Comparison of ENCODE assay signal across 1 cellular context in genomic region chr21:38219049-38219628, GRCh38.
A peak's percentile ranks its signal among the peaks of the same experiment; 100 is the strongest.
TF ChIP-seq lines count a peak whose summit lies in the region.

No MANE protein-coding gene starts in this region.

TF ChIP-seq in HEK293, 187 proteins besides CTCF, POLR2A, EP300 and RAD21 (continued from another document):
- TF ChIP-seq ZNF610 (tag by site-specific recombination; IDR thresholded peaks at IDR 0.05; ENCODE audit: borderline replicate concordance): no peak
- peak; percentile 45; the same call in 1 of the 2 replicates for TF ChIP-seq ZNF561 (tag by site-specific recombination; IDR thresholded peaks at IDR 0.05; ENCODE audit: borderline replicate concordance)
- TF ChIP-seq ZNF555 (tag by site-specific recombination; conservative IDR thresholded peaks at IDR 0.05): no peak; the same call in 1 of the 2 replicates
- peak; percentile 35; the same call in 1 of the 2 replicates for TF ChIP-seq SP7 (tag by site-specific recombination; IDR thresholded peaks at IDR 0.05)
- 0 out of 2 replicates have a peak, but pooled peaks have one; percentile 21 for TF ChIP-seq ZNF664 (tag by site-specific recombination; IDR thresholded peaks at IDR 0.05)
- no peak for TF ChIP-seq KLF8 (tag by site-specific recombination; IDR thresholded peaks at IDR 0.05)
- TF ChIP-seq, protein P1, sequence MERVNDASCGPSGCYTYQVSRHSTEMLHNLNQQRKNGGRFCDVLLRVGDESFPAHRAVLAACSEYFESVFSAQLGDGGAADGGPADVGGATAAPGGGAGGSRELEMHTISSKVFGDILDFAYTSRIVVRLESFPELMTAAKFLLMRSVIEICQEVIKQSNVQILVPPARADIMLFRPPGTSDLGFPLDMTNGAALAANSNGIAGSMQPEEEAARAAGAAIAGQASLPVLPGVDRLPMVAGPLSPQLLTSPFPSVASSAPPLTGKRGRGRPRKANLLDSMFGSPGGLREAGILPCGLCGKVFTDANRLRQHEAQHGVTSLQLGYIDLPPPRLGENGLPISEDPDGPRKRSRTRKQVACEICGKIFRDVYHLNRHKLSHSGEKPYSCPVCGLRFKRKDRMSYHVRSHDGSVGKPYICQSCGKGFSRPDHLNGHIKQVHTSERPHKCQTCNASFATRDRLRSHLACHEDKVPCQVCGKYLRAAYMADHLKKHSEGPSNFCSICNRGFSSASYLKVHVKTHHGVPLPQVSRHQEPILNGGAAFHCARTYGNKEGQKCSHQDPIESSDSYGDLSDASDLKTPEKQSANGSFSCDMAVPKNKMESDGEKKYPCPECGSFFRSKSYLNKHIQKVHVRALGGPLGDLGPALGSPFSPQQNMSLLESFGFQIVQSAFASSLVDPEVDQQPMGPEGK (tag by site-specific recombination; IDR thresholded peaks at IDR 0.05): no peak
- no peak for TF ChIP-seq ZFP41 (tag by site-specific recombination; IDR thresholded peaks at IDR 0.05; ENCODE audit: borderline replicate concordance)
- TF ChIP-seq ZNF660 (tag by site-specific recombination; IDR thresholded peaks at IDR 0.05): peak; percentile 13; the same call in 1 of the 2 replicates
- no peak for TF ChIP-seq ZNF488 (tag by site-specific recombination; IDR thresholded peaks at IDR 0.05)
- no peak for TF ChIP-seq ZNF670 (tag by site-specific recombination; IDR thresholded peaks at IDR 0.05; ENCODE audit: low read depth)
- TF ChIP-seq IKZF3 (tag by site-specific recombination; IDR thresholded peaks at IDR 0.05): 0 out of 2 replicates have a peak, but pooled peaks have one; percentile 12
- TF ChIP-seq ZNF10 (tag by site-specific recombination; IDR thresholded peaks at IDR 0.05): no peak
- no peak for TF ChIP-seq ZNF704 (tag by site-specific recombination; IDR thresholded peaks at IDR 0.05)
- no peak for TF ChIP-seq WT1 (tag by site-specific recombination; IDR thresholded peaks at IDR 0.05)
- no peak for TF ChIP-seq MZF1 (tag by site-specific recombination; IDR thresholded peaks at IDR 0.05; ENCODE audit: borderline replicate concordance)
- no peak for TF ChIP-seq REPIN1 (tag by site-specific recombination; IDR thresholded peaks at IDR 0.05; ENCODE audit: low read depth)
- TF ChIP-seq SP2 (tag by site-specific recombination; IDR thresholded peaks at IDR 0.05): no peak
- TF ChIP-seq ZNF658 (tag by site-specific recombination; IDR thresholded peaks at IDR 0.05): no peak
TF ChIP-seq in HEK293: peak in this region for 10.
